Comparison of ENCODE assay signal across 10 cellular contexts in the genomic region with DNA sequence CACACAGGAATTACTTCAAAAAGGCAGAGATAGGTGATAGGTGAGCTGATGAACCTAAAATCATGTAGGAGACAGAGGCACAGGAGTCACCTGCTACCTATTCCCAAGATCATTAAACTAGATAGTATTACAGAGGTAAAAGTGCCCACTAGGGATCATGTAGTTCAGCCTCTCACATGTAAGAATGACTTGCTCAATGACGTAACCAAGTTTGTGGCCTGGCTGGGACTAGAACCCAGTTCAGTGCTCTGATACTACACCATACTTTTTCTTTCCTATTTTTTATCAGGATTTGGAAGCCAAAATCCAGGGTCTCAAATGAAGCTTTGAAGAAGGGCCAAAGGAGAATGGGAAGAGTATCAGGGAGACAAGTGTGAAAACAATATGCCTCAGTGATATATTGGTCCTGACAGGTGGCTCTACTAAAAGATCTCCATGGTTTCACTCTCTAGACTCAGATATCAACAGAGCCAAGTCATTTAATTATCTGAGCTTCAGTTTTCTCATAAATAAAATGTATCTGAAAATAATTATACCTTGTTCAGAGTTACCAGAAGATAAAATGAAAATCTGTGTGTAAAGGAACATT.
DNase-seq lines count a peak whose midpoint lies in the region; ATAC-seq and TF ChIP-seq lines count a peak whose summit lies in the region.
"Had no signal": no experiment of that assay in that cellular context is flagged by ENCODE, and none has a peak within 500 bp of the region (broad histone marks: within the 10 kb centered on the region; RNA-seq: fewer than 3 reads in every experiment).

No MANE protein-coding gene starts in this region.

- no peak for TF ChIP-seq CTCF in CD14-positive monocyte (IDR thresholded peaks at IDR 0.05)
- peak in 1 of 4 experiments; percentile 20 for TF ChIP-seq CTCF in gastroesophageal sphincter (IDR thresholded peaks at IDR 0.05)

- no peak overlapping the region for H3K18ac ChIP-seq in trophoblast cell (ENCODE audit: low read length)

- no peak overlapping the region for H2AK5ac ChIP-seq in trophoblast cell (ENCODE audit: low read length)

- DNase-seq in CD14-positive monocyte (ENCODE audit: low spot score): no peak
- peak; percentile 15 for DNase-seq in SKM-1 (lab: John Stamatoyannopoulos, UW; ENCODE audit: unreplicated experiment)
- peak in 1 of 2 donors; percentile 29 for DNase-seq in trophoblast cell
- no peak for DNase-seq in activated T-cell treated with anti-CD3 and anti-CD28 coated beads, Interleukin-2, amount 50 U/mL, for 24 hours
- DNase-seq in NCI-H82 treated with DMSO at 0.1 percent for 48 hours (lab: John Stamatoyannopoulos, UW; ENCODE audit: unreplicated experiment): no peak
- DNase-seq in mesenteric fat pad (ENCODE audit: low spot score): no peak
- DNase-seq: activated naive CD8-positive, alpha-beta T cell treated with anti-CD3 and anti-CD28 coated beads, Interleukin-2, amount 50 U/mL, for 24 hours had no signal

- no peak overlapping the region for H3K4me2 ChIP-seq in trophoblast cell (ENCODE audit: low read length)

- ATAC-seq in gastroesophageal sphincter: peak; percentile 56
- no peak for ATAC-seq in GM21447 (IDR thresholded peaks at IDR 0.05; ENCODE audit: unreplicated experiment)
- ATAC-seq: activated naive CD8-positive, alpha-beta T cell treated with anti-CD3 and anti-CD28 coated beads, Interleukin-2, amount 50 U/mL, for 24 hours had no signal

- H3K27me3 ChIP-seq in gastroesophageal sphincter: no peaks in the 10 kb centered on the region
- H3K27me3 ChIP-seq in trophoblast cell (ENCODE audit: insufficient read depth, low read length): no peaks in the 10 kb centered on the region

- H3K9me3 ChIP-seq in gastroesophageal sphincter (no peaks in the 10 kb centered on the region), trophoblast cell (ENCODE audit: insufficient read depth, low read depth, low read length) (no peaks in the 10 kb centered on the region)

- peak overlapping the region; percentile 90 to 100 (median 94) for H3K27ac ChIP-seq in gastroesophageal sphincter
- H3K27ac ChIP-seq in trophoblast cell (ENCODE audit: low read depth, low read length): peak overlapping the region; percentile 77

- no peak overlapping the region for H3K4ac ChIP-seq in trophoblast cell (ENCODE audit: low read depth, low read length)

- no peak for TF ChIP-seq EP300 in gastroesophageal sphincter (IDR thresholded peaks at IDR 0.05)

- H3K36me3 ChIP-seq in gastroesophageal sphincter (peaks cover 0 to 11% of the 10 kb centered on the region in 2 donors), trophoblast cell (ENCODE audit: control insufficient read depth in 1 of 2, insufficient read depth in 2 of 2, low read length in 2 of 2) (peaks cover 0 to 6% of the 10 kb centered on the region in 2 experiments)

- H4K8ac ChIP-seq in trophoblast cell (ENCODE audit: low read depth, low read length): no peak overlapping the region

- H3K4me3 ChIP-seq in gastroesophageal sphincter (no peak overlapping the region), trophoblast cell (ENCODE audit: low read depth, low read length) (no peak overlapping the region)

- H3K4me1 Mint-ChIP-seq in CD14-positive monocyte: peaks cover 27% of the 10 kb centered on the region
- H3K4me1 Mint-ChIP-seq in activated T-cell treated with anti-CD3 and anti-CD28 coated beads, Interleukin-2, amount 50 U/mL, for 24 hours (ENCODE audit: low read depth): peaks cover 4% of the 10 kb centered on the region

- TF ChIP-seq POLR2A in gastroesophageal sphincter (IDR thresholded peaks at IDR 0.05): no peak

- no peak overlapping the region for H2AFZ ChIP-seq in trophoblast cell (ENCODE audit: insufficient read depth, low read length, poor library complexity)

- no peak overlapping the region for H3K23ac ChIP-seq in trophoblast cell (ENCODE audit: low read length)

- H3K14ac ChIP-seq in trophoblast cell (ENCODE audit: low read length): no peak overlapping the region

- peak overlapping the region; percentile 77 to 89 (median 83) for H3K27ac Mint-ChIP-seq in CD14-positive monocyte
- H3K27ac Mint-ChIP-seq in activated T-cell treated with anti-CD3 and anti-CD28 coated beads, Interleukin-2, amount 50 U/mL, for 24 hours: no peak overlapping the region
- H3K27ac Mint-ChIP-seq: activated naive CD8-positive, alpha-beta T cell treated with anti-CD3 and anti-CD28 coated beads, Interleukin-2, amount 50 U/mL, for 24 hours; memory B cell had no signal

- H4K12ac ChIP-seq in trophoblast cell (ENCODE audit: low read depth, low read length): no peak overlapping the region

- peak overlapping the region in 1 of 2 donors; percentile 81 for H3K4me3 Mint-ChIP-seq in CD14-positive monocyte
- no peak overlapping the region for H3K4me3 Mint-ChIP-seq in activated T-cell treated with anti-CD3 and anti-CD28 coated beads, Interleukin-2, amount 50 U/mL, for 24 hours
- H3K4me3 Mint-ChIP-seq: activated naive CD8-positive, alpha-beta T cell treated with anti-CD3 and anti-CD28 coated beads, Interleukin-2, amount 50 U/mL, for 24 hours; memory B cell had no signal

- H3K36me3 Mint-ChIP-seq in CD14-positive monocyte: peaks cover 5 to 14% of the 10 kb centered on the region in 2 donors
- peaks cover 49% of the 10 kb centered on the region for H3K36me3 Mint-ChIP-seq in activated T-cell treated with anti-CD3 and anti-CD28 coated beads, Interleukin-2, amount 50 U/mL, for 24 hours (ENCODE audit: low read depth)

- 47 to 50% methylated on average over 1 of the region's 1 CpG for WGBS in gastroesophageal sphincter (ENCODE audit: low coverage in 1 of 2), 2 donors
- WGBS in trophoblast cell (ENCODE audit: extremely low coverage, insufficient coverage, insufficient read length): no CpG with 5 or more reads among the region's 1 CpG

- no peaks in the 10 kb centered on the region for H3K9me3 Mint-ChIP-seq in CD14-positive monocyte
- H3K9me3 Mint-ChIP-seq in activated T-cell treated with anti-CD3 and anti-CD28 coated beads, Interleukin-2, amount 50 U/mL, for 24 hours: no peaks in the 10 kb centered on the region
- H3K9me3 Mint-ChIP-seq: activated naive CD8-positive, alpha-beta T cell treated with anti-CD3 and anti-CD28 coated beads, Interleukin-2, amount 50 U/mL, for 24 hours had no signal

- peaks cover 26 to 51% (median 31%) of the 10 kb centered on the region in 3 donors for H3K4me1 ChIP-seq in gastroesophageal sphincter
- peaks cover 6 to 11% of the 10 kb centered on the region in 2 experiments for H3K4me1 ChIP-seq in trophoblast cell (ENCODE audit: control insufficient read depth in 1 of 2, insufficient read depth in 2 of 2, low read length in 2 of 2)

- no peak overlapping the region for H2BK5ac ChIP-seq in trophoblast cell (ENCODE audit: low read depth, low read length, poor library complexity)

- no peaks in the 10 kb centered on the region for H3K79me2 ChIP-seq in trophoblast cell (ENCODE audit: control insufficient read depth, insufficient read depth, low read length, poor library complexity)

- H3K79me1 ChIP-seq in trophoblast cell (ENCODE audit: low read length): peaks cover 3% of the 10 kb centered on the region

- intact Hi-C loops in CD14-positive monocyte (cut with micrococcal nuclease): no loop called here

- no peak overlapping the region for H2BK120ac ChIP-seq in trophoblast cell (ENCODE audit: insufficient read depth, low read length, poor library complexity)

- no peaks in the 10 kb centered on the region for H3K27me3 Mint-ChIP-seq in CD14-positive monocyte (ENCODE audit: low read depth in 3 of 3)
- H3K27me3 Mint-ChIP-seq in activated T-cell treated with anti-CD3 and anti-CD28 coated beads, Interleukin-2, amount 50 U/mL, for 24 hours: no peaks in the 10 kb centered on the region
- H3K27me3 Mint-ChIP-seq: activated naive CD8-positive, alpha-beta T cell treated with anti-CD3 and anti-CD28 coated beads, Interleukin-2, amount 50 U/mL, for 24 hours; memory B cell had no signal

- H3K9ac ChIP-seq in trophoblast cell (ENCODE audit: low read length): no peak overlapping the region

- H4K91ac ChIP-seq in trophoblast cell (ENCODE audit: low read depth, low read length): no peak overlapping the region

- no peak overlapping the region for H2BK12ac ChIP-seq in trophoblast cell (ENCODE audit: low read length)
